In genomic region chr12:52703878-52704277, GRCh38 we compare ENCODE assay signal across 27 cellular contexts. TPM values are rescaled to one million over a fixed set of nuclear protein-coding genes. Genes with fewer than 3 reads are reported as not detected.
"Had no signal": no experiment of that assay in that cellular context is flagged by ENCODE, and none has a peak within 500 bp of the region (broad histone marks: within the 10 kb centered on the region; RNA-seq: fewer than 3 reads in every experiment).

No MANE protein-coding gene starts in this region.

- H3K9me3 Mint-ChIP-seq: naive thymus-derived CD8-positive, alpha-beta T cell; nephron progenitor cell; stimulated activated naive CD8-positive, alpha-beta T cell treated with anti-CD3 and anti-CD28 coated beads, Interleukin-15, amount 100 ng/mL, for 72 hours had no signal

- DNase-seq: dorsolateral prefrontal cortex; effector CD4-positive, alpha-beta T cell; foreskin fibroblast; gastrocnemius medialis; head of caudate nucleus; left ventricle myocardium superior; lower lobe of right lung; naive thymus-derived CD8-positive, alpha-beta T cell; nephron progenitor cell; nucleus accumbens; stimulated activated CD4-positive, alpha-beta T cell treated with anti-CD3 and anti-CD28 coated beads, Interleukin-12 subunit alpha, Interleukin-12 subunit beta, amount 100 ng/mL, for 4 hours; stimulated activated CD4-positive, alpha-beta T cell treated with anti-CD3 and anti-CD28 coated beads, Interleukin-1b, Interleukin-23, amount 100 ng/mL, for 48 hours; stimulated activated CD4-positive, alpha-beta T cell treated with anti-CD3 and anti-CD28 coated beads, Interleukin-4, amount 100 ng/mL, for 1 hour; stimulated activated CD8-positive, alpha-beta memory T cell treated with anti-CD3 and anti-CD28 coated beads, Interleukin-4, amount 100 ng/mL, for 48 hours; stimulated activated naive CD4-positive, alpha-beta T cell; stimulated activated naive CD8-positive, alpha-beta T cell treated with anti-CD3 and anti-CD28 coated beads, Interleukin-15, amount 100 ng/mL, for 72 hours; transverse colon; upper lobe of right lung; uterus had no signal

- H3K4me3 Mint-ChIP-seq: naive thymus-derived CD8-positive, alpha-beta T cell; nephron progenitor cell; stimulated activated naive CD8-positive, alpha-beta T cell treated with anti-CD3 and anti-CD28 coated beads, Interleukin-15, amount 100 ng/mL, for 72 hours had no signal

- H3K27ac Mint-ChIP-seq: nephron progenitor cell had no signal

- H3K27me3 Mint-ChIP-seq: stimulated activated naive CD8-positive, alpha-beta T cell treated with anti-CD3 and anti-CD28 coated beads, Interleukin-15, amount 100 ng/mL, for 72 hours had no signal

- H3K36me3 Mint-ChIP-seq: naive thymus-derived CD8-positive, alpha-beta T cell had no signal

RNA-seq across cellular contexts. Expression of gene KRT77, which starts 0.6 kb away (rescaled TPM):
- total RNA-seq: esophagus mucosa; gastrocnemius medialis; glomerular endothelial cell; left ventricle myocardium superior; lower lobe of right lung; mesenteric fat pad; myocyte; naive thymus-derived CD8-positive, alpha-beta T cell; osteocyte; right atrium auricular region; sciatic nerve; transverse colon; upper lobe of right lung; uterus had no signal

RNA-seq across cellular contexts. Expression of gene KRT1, which starts 23.7 kb away (rescaled TPM):
- total RNA-seq: gastrocnemius medialis; glomerular endothelial cell; mesenteric fat pad; myocyte; naive thymus-derived CD8-positive, alpha-beta T cell; osteocyte; right atrium auricular region; transverse colon had no signal

RNA-seq across cellular contexts. Expression of gene KRT2, which starts 51.9 kb away (rescaled TPM):
- total RNA-seq: esophagus mucosa, gastrocnemius medialis, glomerular endothelial cell, left ventricle myocardium superior, lower lobe of right lung, mesenteric fat pad, myocyte, osteocyte, right atrium auricular region, sciatic nerve, smooth muscle cell, transverse colon, upper lobe of right lung, uterus had no signal
